ENCODE assay signal across 1 cellular context in genomic region chr9:113857875-113858274, GRCh38.
TF ChIP-seq lines count a peak whose summit lies in the region.

No MANE protein-coding gene starts in this region.

TF ChIP-seq in GM23338, 12 proteins besides CTCF, POLR2A, EP300 and RAD21 (continued from another document):
- no peak for TF ChIP-seq ZNF462 (CRISPR knock-in tag; IDR thresholded peaks at IDR 0.05)
